Comparison of ENCODE assay signal across 13 cellular contexts in the genomic region with DNA sequence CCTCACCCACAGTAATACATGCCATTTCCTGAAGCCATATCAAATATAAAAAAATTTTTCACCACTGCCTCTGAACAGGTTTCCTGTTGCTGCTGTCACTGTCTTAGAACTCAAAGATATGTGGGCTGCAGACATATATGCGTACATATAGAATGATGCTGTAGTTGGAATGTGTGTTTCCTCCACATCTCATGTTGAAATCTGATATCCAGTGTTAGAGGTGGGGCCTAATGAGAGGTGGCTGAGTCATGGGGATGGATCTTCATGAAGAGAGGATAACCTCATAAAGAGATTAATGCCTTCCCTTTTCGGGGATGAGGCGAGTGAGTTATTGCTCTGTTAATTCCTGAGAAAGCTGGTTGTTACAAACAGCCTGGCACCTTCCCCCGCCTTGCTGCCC. TPM values are rescaled to one million over a fixed set of nuclear protein-coding genes. Genes with fewer than 3 reads are reported as not detected.
A peak's percentile ranks its signal among the peaks of the same experiment; 100 is the strongest.
DNase-seq lines count a peak whose midpoint lies in the region; ATAC-seq and TF ChIP-seq lines count a peak whose summit lies in the region.
"Had no signal": no experiment of that assay in that cellular context is flagged by ENCODE, and none has a peak within 500 bp of the region (broad histone marks: within the 10 kb centered on the region; RNA-seq: fewer than 3 reads in every experiment).

No MANE protein-coding gene starts in this region.

- H3K9me3 ChIP-seq in naive thymus-derived CD4-positive, alpha-beta T cell (ENCODE audit: control insufficient read depth in 2 of 3, low read length in 3 of 3), result no peaks in the 10 kb centered on the region
- H3K9me3 ChIP-seq: HAP-1, stomach had no signal

- ATAC-seq in T-cell (replicated peaks in 1 of 4), result peak in 3 of 4 experiments; percentile 70 to 94 (median 74)
- peak; percentile 83 for ATAC-seq in naive thymus-derived CD4-positive, alpha-beta T cell

- peaks cover 4 to 15% of the 10 kb centered on the region in 2 donors for H3K27me3 Mint-ChIP-seq in T-cell
- H3K27me3 Mint-ChIP-seq in naive thymus-derived CD4-positive, alpha-beta T cell, result peaks cover 0 to 9% (median 4%) of the 10 kb centered on the region in 5 donors
- H3K27me3 Mint-ChIP-seq in CD14-positive monocyte (ENCODE audit: low read depth in 3 of 3), result peaks cover 0 to 5% (median 4%) of the 10 kb centered on the region in 3 donors

- peak overlapping the region; percentile 9 for H3K27ac ChIP-seq in naive thymus-derived CD4-positive, alpha-beta T cell (ENCODE audit: low read depth, low read length)
- no peak overlapping the region for H3K27ac ChIP-seq in substantia nigra (ENCODE audit: low read depth, low read length, poor library complexity, severe bottlenecking)
- H3K27ac ChIP-seq: coronary artery, stomach had no signal

- H3K27me3 ChIP-seq in naive thymus-derived CD4-positive, alpha-beta T cell (ENCODE audit: control insufficient read depth in 2 of 2, insufficient read depth in 2 of 2, low read length in 2 of 2), result no peaks in the 10 kb centered on the region
- H3K27me3 ChIP-seq: stomach had no signal

- no peak overlapping the region for H3K4me3 ChIP-seq in Jurkat, Clone E6-1 (ENCODE audit: low read length)
- no peak overlapping the region for H3K4me3 ChIP-seq in naive thymus-derived CD4-positive, alpha-beta T cell (ENCODE audit: low read length)
- H3K4me3 ChIP-seq: coronary artery, HAP-1, stomach had no signal

- CTCF ChIA-PET in T-cell (lab: Charles Lee), result no interaction called here
- CTCF ChIA-PET in naive thymus-derived CD4-positive, alpha-beta T cell (lab: Charles Lee), result no interaction called here

- H3K4me3 Mint-ChIP-seq in T-cell (peak overlapping the region in 1 of 3 donors; percentile 7), CD14-positive monocyte (no peak overlapping the region)
- peak overlapping the region in 6 of 10 donors; percentile 1 to 50 (median 28) for H3K4me3 Mint-ChIP-seq in naive thymus-derived CD4-positive, alpha-beta T cell

- intact Hi-C loops in naive thymus-derived CD4-positive, alpha-beta T cell (cut with micrococcal nuclease), result loop anchor here in 1 of 2 donors (1.0 kb wide), 1 partner anchor 12 kb away; no protein-coding TSS in a partner anchor
- intact Hi-C loops in CD14-positive monocyte (cut with micrococcal nuclease), result no loop called here

- H3K36me3 ChIP-seq in naive thymus-derived CD4-positive, alpha-beta T cell (ENCODE audit: control insufficient read depth in 2 of 3, insufficient read depth in 3 of 3, low read length in 3 of 3), result no peaks in the 10 kb centered on the region
- H3K36me3 ChIP-seq: HAP-1, stomach had no signal

- POLR2A ChIA-PET in T-cell (lab: Charles Lee), result no interaction called here
- POLR2A ChIA-PET in naive thymus-derived CD4-positive, alpha-beta T cell (lab: Charles Lee), result interaction anchor here (1.3 kb wide), 1 partner anchor 12 kb away, joined by 9 read pairs; no protein-coding TSS in a partner anchor

- H3K36me3 Mint-ChIP-seq in T-cell (no peaks in the 10 kb centered on the region), CD14-positive monocyte (no peaks in the 10 kb centered on the region)
- H3K36me3 Mint-ChIP-seq in naive thymus-derived CD4-positive, alpha-beta T cell, result peaks cover 0 to 6% (median 0%) of the 10 kb centered on the region in 5 donors

- H3K9me3 Mint-ChIP-seq in T-cell (no peaks in the 10 kb centered on the region), CD14-positive monocyte (peaks cover 0 to 6% (median 0%) of the 10 kb centered on the region in 7 donors)
- peaks cover 0 to 6% (median 2%) of the 10 kb centered on the region in 11 donors for H3K9me3 Mint-ChIP-seq in naive thymus-derived CD4-positive, alpha-beta T cell

- peaks cover 0 to 16% of the 10 kb centered on the region in 2 donors for H3K4me1 ChIP-seq in naive thymus-derived CD4-positive, alpha-beta T cell (ENCODE audit: control insufficient read depth in 2 of 2, insufficient read depth in 2 of 2, low read length in 2 of 2)
- H3K4me1 ChIP-seq: HAP-1, stomach had no signal

- H3K4me1 Mint-ChIP-seq in T-cell (peaks cover 12 to 16% (median 15%) of the 10 kb centered on the region in 3 donors), CD14-positive monocyte (no peaks in the 10 kb centered on the region)
- peaks cover 0 to 25% (median 22%) of the 10 kb centered on the region in 7 donors for H3K4me1 Mint-ChIP-seq in naive thymus-derived CD4-positive, alpha-beta T cell

- DNase-seq in NCI-H2171 treated with DMSO at 0.1 percent for 48 hours (lab: John Stamatoyannopoulos, UW) (peak; percentile 21), NCI-H2171 (lab: John Stamatoyannopoulos, UW) (no peak), T-cell (peak in 3 of 34 experiments; percentile 2 to 7 (median 3)), CD14-positive monocyte (ENCODE audit: low spot score) (no peak), substantia nigra (lab: John Stamatoyannopoulos, UW) (no peak), NCI-H748 (lab: John Stamatoyannopoulos, UW; ENCODE audit: unreplicated experiment) (no peak)
- DNase-seq in Jurkat, Clone E6-1 (ENCODE audit: low read depth, low spot score), result peak; percentile 76
- DNase-seq in naive thymus-derived CD4-positive, alpha-beta T cell, result peak in 7 of 9 donors; percentile 24 to 66 (median 48)
- DNase-seq: NCI-H2029 treated with DMSO at 0.1 percent for 48 hours, occipital lobe, stomach had no signal

- no peak for TF ChIP-seq CTCF in CD14-positive monocyte (IDR thresholded peaks at IDR 0.05)

- H3K27ac Mint-ChIP-seq in T-cell, result peak overlapping the region; percentile 68 to 70
- peak overlapping the region in 8 of 9 donors; percentile 74 to 91 (median 87) for H3K27ac Mint-ChIP-seq in naive thymus-derived CD4-positive, alpha-beta T cell
- H3K27ac Mint-ChIP-seq in CD14-positive monocyte, result no peak overlapping the region

RNA-seq across cellular contexts. Expression of gene SCP2D1, which starts 7.7 kb away (rescaled TPM):
- polyA plus RNA-seq in Jurkat, Clone E6-1 (2012; ENCODE audit: insufficient read depth, insufficient read length), result not detected
- not detected for total RNA-seq in T-cell
- not detected for total RNA-seq in naive thymus-derived CD4-positive, alpha-beta T cell
- polyA plus RNA-seq in naive thymus-derived CD4-positive, alpha-beta T cell, result not detected
- not detected for polyA plus RNA-seq in CD14-positive monocyte
- total RNA-seq: occipital lobe, stomach had no signal
- polyA plus RNA-seq: stomach had no signal

Comparison
In these comparisons a context has a peak if more than half of its experiments do, and no peak if none do; other contexts are left out.
1. DNase-seq: peak in NCI-H2171 treated with DMSO at 0.1 percent for 48 hours (single experiment), Jurkat, Clone E6-1 (single experiment) and naive thymus-derived CD4-positive, alpha-beta T cell (7 of 9); none in NCI-H2171 (single experiment), CD14-positive monocyte (single experiment), substantia nigra (0 of 49) and NCI-H748 (single experiment).
2. H3K27ac Mint-ChIP-seq: peak in T-cell (2 of 2) and naive thymus-derived CD4-positive, alpha-beta T cell (8 of 9); none in CD14-positive monocyte (0 of 7).
3. H3K4me3 Mint-ChIP-seq: peak in naive thymus-derived CD4-positive, alpha-beta T cell (6 of 10); none in CD14-positive monocyte (0 of 2).